27 cellular contexts compared by ENCODE assay signal in the genomic region with DNA sequence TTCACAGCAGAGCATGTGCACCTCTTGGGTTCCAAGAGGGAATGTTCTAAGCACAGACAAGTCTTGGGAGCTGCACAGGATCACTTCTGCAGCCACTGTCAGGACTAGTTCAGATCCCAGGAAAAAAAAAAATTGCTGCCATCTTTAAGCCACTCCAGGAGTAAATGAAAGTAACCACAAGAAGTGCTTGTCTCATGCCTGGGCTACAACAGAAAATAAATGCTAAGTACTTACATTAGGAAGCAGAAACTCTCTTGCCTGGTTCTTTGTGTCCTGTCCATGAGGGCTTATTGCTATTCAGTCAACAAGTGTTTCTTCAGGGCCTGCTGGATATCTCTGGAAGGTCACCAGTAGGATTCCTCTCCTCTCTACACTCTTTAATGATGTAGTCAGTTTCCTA.
"Had no signal": no experiment of that assay in that cellular context is flagged by ENCODE, and none has a peak within 500 bp of the region (broad histone marks: within the 10 kb centered on the region; RNA-seq: fewer than 3 reads in every experiment).

No MANE protein-coding gene starts in this region.

- ATAC-seq: activated T-helper 17 cell treated with anti-CD3 and anti-CD28 coated beads, Interleukin-2, amount 50 U/mL, for 72 hours; left ventricle myocardium superior; pancreas; psoas muscle; stimulated activated memory B cell treated with anti-CD40 and anti-IgM and Interleukin-4, amounts not matched to agents 10 μg/mL and 1 μg/mL and 100 μg/mL, for 72 hours; stimulated activated naive CD8-positive, alpha-beta T cell treated with anti-CD3 and anti-CD28 coated beads, Interleukin-15, amount 100 ng/mL, for 72 hours had no signal

- H3K27ac Mint-ChIP-seq: activated CD4-positive, alpha-beta memory T cell treated with anti-CD3 and anti-CD28 coated beads, Interleukin-2, amount 10 ng/mL, durations not matched to agents 7 days and 5 days; activated CD4-positive, alpha-beta T cell treated with anti-CD3 and anti-CD28 coated beads, Interleukin-2, amount 10 ng/mL, durations not matched to agents 7 days and 5 days; activated T-cell treated with anti-CD3 and anti-CD28 coated beads, Interleukin-2, amount 50 U/mL, for 24 hours; activated T-helper 17 cell treated with anti-CD3 and anti-CD28 coated beads, Interleukin-2, amount 50 U/mL, for 72 hours; nephron; stimulated activated memory B cell treated with anti-CD40 and anti-IgM and Interleukin-4, amounts not matched to agents 10 μg/mL and 1 μg/mL and 100 μg/mL, for 72 hours; stimulated activated naive CD8-positive, alpha-beta T cell treated with anti-CD3 and anti-CD28 coated beads, Interleukin-15, amount 100 ng/mL, for 72 hours; type B pancreatic cell had no signal

- H3K27me3 Mint-ChIP-seq: activated CD4-positive, alpha-beta memory T cell treated with anti-CD3 and anti-CD28 coated beads, Interleukin-2, amount 10 ng/mL, durations not matched to agents 7 days and 5 days; activated T-helper 17 cell treated with anti-CD3 and anti-CD28 coated beads, Interleukin-2, amount 50 U/mL, for 72 hours; stimulated activated memory B cell treated with anti-CD40 and anti-IgM and Interleukin-4, amounts not matched to agents 10 μg/mL and 1 μg/mL and 100 μg/mL, for 72 hours; stimulated activated naive CD8-positive, alpha-beta T cell treated with anti-CD3 and anti-CD28 coated beads, Interleukin-15, amount 100 ng/mL, for 72 hours; type B pancreatic cell had no signal

- H3K9me3 Mint-ChIP-seq: activated CD4-positive, alpha-beta memory T cell treated with anti-CD3 and anti-CD28 coated beads, Interleukin-2, amount 10 ng/mL, durations not matched to agents 7 days and 5 days; activated CD4-positive, alpha-beta T cell treated with anti-CD3 and anti-CD28 coated beads, Interleukin-2, amount 10 ng/mL, durations not matched to agents 7 days and 5 days; activated T-cell treated with anti-CD3 and anti-CD28 coated beads, Interleukin-2, amount 50 U/mL, for 24 hours; activated T-helper 17 cell treated with anti-CD3 and anti-CD28 coated beads, Interleukin-2, amount 50 U/mL, for 72 hours; nephron; stimulated activated memory B cell treated with anti-CD40 and anti-IgM and Interleukin-4, amounts not matched to agents 10 μg/mL and 1 μg/mL and 100 μg/mL, for 72 hours; stimulated activated naive CD8-positive, alpha-beta T cell treated with anti-CD3 and anti-CD28 coated beads, Interleukin-15, amount 100 ng/mL, for 72 hours had no signal

- DNase-seq: activated CD4-positive, alpha-beta memory T cell treated with anti-CD3 and anti-CD28 coated beads, Interleukin-2, amount 10 ng/mL, durations not matched to agents 7 days and 5 days; activated CD4-positive, alpha-beta T cell treated with anti-CD3 and anti-CD28 coated beads for 1 hour; activated CD4-positive, alpha-beta T cell treated with anti-CD3 and anti-CD28 coated beads, Interleukin-2, amount 10 ng/mL, durations not matched to agents 7 days and 5 days; activated CD8-positive, alpha-beta memory T cell treated with anti-CD3 and anti-CD28 coated beads, Interleukin-2, amount 50 U/mL, for 48 hours; activated gamma-delta T cell treated with Interleukin-2 at 50 U/mL for 16 hours; activated naive CD4-positive, alpha-beta T cell treated with anti-CD3 and anti-CD28 coated beads, Interleukin-2, amount 50 U/mL, for 16 hours; activated T-cell treated with anti-CD3 and anti-CD28 coated beads, Interleukin-2, amount 50 U/mL, for 24 hours; amniotic stem cell; central memory CD4-positive, alpha-beta T cell; esophagus squamous epithelium; left ventricle myocardium superior; nucleus accumbens; pancreas; psoas muscle; sigmoid colon; small intestine; stimulated activated CD4-positive, alpha-beta T cell treated with anti-CD3 and anti-CD28 coated beads, Interleukin-4, amount 100 ng/mL, for 4 hours; stimulated activated CD8-positive, alpha-beta memory T cell treated with anti-CD3 and anti-CD28 coated beads, Interleukin-4, amount 100 ng/mL, for 48 hours; stimulated activated naive CD8-positive, alpha-beta T cell treated with anti-CD3 and anti-CD28 coated beads, Interleukin-15, amount 100 ng/mL, for 72 hours; substantia nigra; T1000; uterus; WERI-Rb-1 had no signal

- H3K4me1 ChIP-seq: pancreas, psoas muscle, uterus had no signal

- H3K4me3 ChIP-seq: esophagus squamous epithelium, pancreas, psoas muscle, sigmoid colon, uterus had no signal

- H3K36me3 ChIP-seq: esophagus squamous epithelium, pancreas, sigmoid colon, uterus, WERI-Rb-1 had no signal

- H3K4me1 Mint-ChIP-seq: activated CD4-positive, alpha-beta T cell treated with anti-CD3 and anti-CD28 coated beads, Interleukin-2, amount 10 ng/mL, durations not matched to agents 7 days and 5 days; activated T-helper 17 cell treated with anti-CD3 and anti-CD28 coated beads, Interleukin-2, amount 50 U/mL, for 72 hours; stimulated activated memory B cell treated with anti-CD40 and anti-IgM and Interleukin-4, amounts not matched to agents 10 μg/mL and 1 μg/mL and 100 μg/mL, for 72 hours had no signal

- H3K36me3 Mint-ChIP-seq: stimulated activated memory B cell treated with anti-CD40 and anti-IgM and Interleukin-4, amounts not matched to agents 10 μg/mL and 1 μg/mL and 100 μg/mL, for 72 hours had no signal

- H3K27me3 ChIP-seq: pancreas, sigmoid colon, uterus had no signal

- H3K9me3 ChIP-seq: esophagus squamous epithelium, pancreas, psoas muscle, sigmoid colon, uterus had no signal

- H3K4me3 Mint-ChIP-seq: activated CD4-positive, alpha-beta memory T cell treated with anti-CD3 and anti-CD28 coated beads, Interleukin-2, amount 10 ng/mL, durations not matched to agents 7 days and 5 days; activated CD4-positive, alpha-beta T cell treated with anti-CD3 and anti-CD28 coated beads, Interleukin-2, amount 10 ng/mL, durations not matched to agents 7 days and 5 days; activated T-cell treated with anti-CD3 and anti-CD28 coated beads, Interleukin-2, amount 50 U/mL, for 24 hours; activated T-helper 17 cell treated with anti-CD3 and anti-CD28 coated beads, Interleukin-2, amount 50 U/mL, for 72 hours; nephron; stimulated activated memory B cell treated with anti-CD40 and anti-IgM and Interleukin-4, amounts not matched to agents 10 μg/mL and 1 μg/mL and 100 μg/mL, for 72 hours; stimulated activated naive CD8-positive, alpha-beta T cell treated with anti-CD3 and anti-CD28 coated beads, Interleukin-15, amount 100 ng/mL, for 72 hours; type B pancreatic cell had no signal

- H3K27ac ChIP-seq: esophagus squamous epithelium, pancreas, psoas muscle, sigmoid colon, uterus, WERI-Rb-1 had no signal
